ENCODE assay signal across 16 cellular contexts in the genomic region with DNA sequence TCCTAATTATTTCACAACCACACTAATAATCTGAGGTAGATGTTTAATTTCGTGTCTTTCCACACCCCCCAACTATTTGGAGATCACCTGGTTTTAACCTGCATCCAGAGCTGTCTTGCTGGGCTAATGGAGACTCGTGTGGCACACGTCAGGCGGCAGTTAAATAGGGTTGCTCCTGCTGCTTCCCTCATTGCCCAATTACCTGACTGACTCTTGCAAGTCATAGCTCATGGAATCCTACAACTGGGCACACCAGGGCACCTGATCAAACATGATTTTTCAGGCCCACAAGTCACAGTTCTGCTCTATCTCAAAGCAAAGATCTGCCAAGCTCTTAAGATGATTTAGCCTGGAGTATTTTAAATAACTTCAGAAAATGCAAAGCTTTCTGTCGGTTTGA.
"Had no signal": no experiment of that assay in that cellular context is flagged by ENCODE, and none has a peak within 500 bp of the region (broad histone marks: within the 10 kb centered on the region; RNA-seq: fewer than 3 reads in every experiment).

No MANE protein-coding gene starts in this region.

- H3K27ac Mint-ChIP-seq: activated CD4-positive, alpha-beta memory T cell treated with anti-CD3 and anti-CD28 coated beads, Interleukin-2, amount 10 ng/mL, durations not matched to agents 7 days and 5 days; activated CD4-positive, alpha-beta T cell treated with anti-CD3 and anti-CD28 coated beads for 36 hours; naive thymus-derived CD8-positive, alpha-beta T cell; stimulated activated naive B cell treated with anti-CD40 and anti-IgM and Interleukin-4, amounts not matched to agents 10 μg/mL and 1 μg/mL and 100 μg/mL, for 72 hours had no signal

- H3K36me3 Mint-ChIP-seq: naive thymus-derived CD8-positive, alpha-beta T cell; stimulated activated naive B cell treated with anti-CD40 and anti-IgM and Interleukin-4, amounts not matched to agents 10 μg/mL and 1 μg/mL and 100 μg/mL, for 72 hours had no signal

- H3K27me3 Mint-ChIP-seq: activated CD4-positive, alpha-beta memory T cell treated with anti-CD3 and anti-CD28 coated beads, Interleukin-2, amount 10 ng/mL, durations not matched to agents 7 days and 5 days; activated CD4-positive, alpha-beta T cell treated with anti-CD3 and anti-CD28 coated beads for 36 hours; naive thymus-derived CD8-positive, alpha-beta T cell; stimulated activated naive B cell treated with anti-CD40 and anti-IgM and Interleukin-4, amounts not matched to agents 10 μg/mL and 1 μg/mL and 100 μg/mL, for 72 hours had no signal

- H3K4me2 ChIP-seq: hepatocyte had no signal

- H3K4me3 Mint-ChIP-seq: activated CD4-positive, alpha-beta memory T cell treated with anti-CD3 and anti-CD28 coated beads, Interleukin-2, amount 10 ng/mL, durations not matched to agents 7 days and 5 days; activated CD4-positive, alpha-beta T cell treated with anti-CD3 and anti-CD28 coated beads for 36 hours; activated T-cell treated with anti-CD3 and anti-CD28 coated beads, Interleukin-2, amount 50 U/mL, for 4 hours; naive thymus-derived CD8-positive, alpha-beta T cell; stimulated activated naive B cell treated with anti-CD40 and anti-IgM and Interleukin-4, amounts not matched to agents 10 μg/mL and 1 μg/mL and 100 μg/mL, for 72 hours had no signal

- H3K27me3 ChIP-seq: hepatocyte, tibial artery had no signal

- ATAC-seq: activated CD4-positive, alpha-beta T cell treated with anti-CD3 and anti-CD28 coated beads for 36 hours; activated T-cell treated with anti-CD3 and anti-CD28 coated beads, Interleukin-2, amount 50 U/mL, for 4 hours; esophagus mucosa; naive thymus-derived CD8-positive, alpha-beta T cell; stimulated activated naive B cell treated with anti-CD40 and anti-IgM and Interleukin-4, amounts not matched to agents 10 μg/mL and 1 μg/mL and 100 μg/mL, for 72 hours had no signal

- DNase-seq: activated CD4-positive, alpha-beta memory T cell treated with anti-CD3 and anti-CD28 coated beads, Interleukin-2, amount 10 ng/mL, durations not matched to agents 7 days and 5 days; activated CD4-positive, alpha-beta T cell treated with anti-CD3 and anti-CD28 coated beads for 36 hours; activated effector memory CD4-positive, alpha-beta T cell treated with Interleukin-2 at 50 U/mL for 16 hours; activated naive CD4-positive, alpha-beta T cell treated with anti-CD3 and anti-CD28 coated beads, Interleukin-2, amount 50 U/mL, for 16 hours; activated T-cell treated with anti-CD3 and anti-CD28 coated beads, Interleukin-2, amount 50 U/mL, for 4 hours; left ventricle myocardium inferior; naive thymus-derived CD8-positive, alpha-beta T cell; nucleus accumbens; posterior cingulate gyrus; retina; stimulated activated CD4-positive, alpha-beta T cell treated with anti-CD3 and anti-CD28 coated beads, Interleukin-2, amount 100 ng/mL, for 48 hours; stimulated activated naive B cell treated with anti-CD40 and anti-IgM and Interleukin-4, amounts not matched to agents 10 μg/mL and 1 μg/mL and 100 μg/mL, for 72 hours; tibial artery; WERI-Rb-1 had no signal

- H2AFZ ChIP-seq: hepatocyte had no signal

- H3K27ac ChIP-seq: hepatocyte, left ventricle myocardium inferior, tibial artery, WERI-Rb-1 had no signal

- H3K4me1 ChIP-seq: left ventricle myocardium inferior, tibial artery had no signal

- H3K9me3 ChIP-seq: tibial artery had no signal

- H3K4me1 Mint-ChIP-seq: activated CD4-positive, alpha-beta memory T cell treated with anti-CD3 and anti-CD28 coated beads, Interleukin-2, amount 10 ng/mL, durations not matched to agents 7 days and 5 days; activated CD4-positive, alpha-beta T cell treated with anti-CD3 and anti-CD28 coated beads for 36 hours; naive thymus-derived CD8-positive, alpha-beta T cell; stimulated activated naive B cell treated with anti-CD40 and anti-IgM and Interleukin-4, amounts not matched to agents 10 μg/mL and 1 μg/mL and 100 μg/mL, for 72 hours had no signal

- H3K9me3 Mint-ChIP-seq: activated CD4-positive, alpha-beta memory T cell treated with anti-CD3 and anti-CD28 coated beads, Interleukin-2, amount 10 ng/mL, durations not matched to agents 7 days and 5 days; activated T-cell treated with anti-CD3 and anti-CD28 coated beads, Interleukin-2, amount 50 U/mL, for 4 hours; stimulated activated naive B cell treated with anti-CD40 and anti-IgM and Interleukin-4, amounts not matched to agents 10 μg/mL and 1 μg/mL and 100 μg/mL, for 72 hours had no signal

- H3K36me3 ChIP-seq: left ventricle myocardium inferior, tibial artery, WERI-Rb-1 had no signal

- H3K79me2 ChIP-seq: hepatocyte had no signal

- H3K4me3 ChIP-seq: hepatocyte, left ventricle myocardium inferior, tibial artery had no signal
